14 cellular contexts compared by ENCODE assay signal in the genomic region with DNA sequence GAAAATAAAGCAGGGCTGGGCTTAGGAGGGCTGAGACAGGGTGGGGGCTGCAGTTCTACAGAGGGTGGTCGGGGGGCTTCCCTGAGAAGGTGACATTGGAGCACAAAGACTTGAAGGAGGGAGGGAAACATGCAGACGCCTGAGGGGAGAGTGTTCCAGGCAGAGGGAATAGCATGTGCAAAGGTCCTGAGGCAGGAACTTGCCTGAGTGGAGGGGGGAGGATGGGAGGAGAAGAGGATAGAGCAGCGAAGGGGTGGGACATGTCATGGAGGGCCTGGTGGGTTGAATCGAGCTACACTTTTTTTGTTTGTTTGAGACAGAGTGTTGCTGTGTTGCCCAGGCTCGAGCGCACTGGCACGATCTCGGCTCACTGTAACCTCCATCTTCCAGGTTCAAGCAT. TPM values are rescaled to one million over a fixed set of nuclear protein-coding genes. Genes with fewer than 3 reads are reported as not detected.
DNase-seq lines count a peak whose midpoint lies in the region; ATAC-seq and TF ChIP-seq lines count a peak whose summit lies in the region.
"Had no signal": no experiment of that assay in that cellular context is flagged by ENCODE, and none has a peak within 500 bp of the region (broad histone marks: within the 10 kb centered on the region; RNA-seq: fewer than 3 reads in every experiment).

No MANE protein-coding gene starts in this region.

- H3K27me3 ChIP-seq in BLaER1 (no peaks in the 10 kb centered on the region), DND-41 (ENCODE audit: insufficient read depth, low read length, poor library complexity) (no peaks in the 10 kb centered on the region), right cardiac atrium (ENCODE audit: control insufficient read depth, insufficient read depth) (no peaks in the 10 kb centered on the region)
- H3K27me3 ChIP-seq in naive thymus-derived CD4-positive, alpha-beta T cell (ENCODE audit: control insufficient read depth in 2 of 2, insufficient read depth in 2 of 2, low read length in 2 of 2): no peaks in the 10 kb centered on the region
- H3K27me3 ChIP-seq: BE2C had no signal

- H3K36me3 ChIP-seq in BLaER1: no peaks in the 10 kb centered on the region
- H3K36me3 ChIP-seq in DND-41 (ENCODE audit: insufficient read depth, low read length): no peaks in the 10 kb centered on the region
- H3K36me3 ChIP-seq in naive thymus-derived CD4-positive, alpha-beta T cell (ENCODE audit: control insufficient read depth in 2 of 3, insufficient read depth in 3 of 3, low read length in 3 of 3): no peaks in the 10 kb centered on the region
- H3K36me3 ChIP-seq: BE2C had no signal

- H3K27ac ChIP-seq in BLaER1 (peak overlapping the region; percentile 76), DND-41 (ENCODE audit: low read length) (peak overlapping the region; percentile 90), right cardiac atrium (ENCODE audit: low read length) (peak overlapping the region; percentile 63)
- no peak overlapping the region for H3K27ac ChIP-seq in naive thymus-derived CD4-positive, alpha-beta T cell (ENCODE audit: low read depth, low read length)
- H3K27ac ChIP-seq: RWPE1 had no signal

- H4K20me1 ChIP-seq in BLaER1 (no peaks in the 10 kb centered on the region), DND-41 (ENCODE audit: insufficient read depth, low read length) (no peaks in the 10 kb centered on the region)

- H3K9ac ChIP-seq in BLaER1 (peak overlapping the region; percentile 25; the same call in 1 of the 2 replicates), DND-41 (ENCODE audit: low read depth, low read length) (peak overlapping the region; percentile 31)

- peaks cover 0 to 3% (median 0%) of the 10 kb centered on the region in 11 donors for H3K9me3 Mint-ChIP-seq in naive thymus-derived CD4-positive, alpha-beta T cell
- H3K9me3 Mint-ChIP-seq in activated T-cell treated with anti-CD3 and anti-CD28 coated beads, Interleukin-2, amount 50 U/mL, for 72 hours: no peaks in the 10 kb centered on the region

- no peaks in the 10 kb centered on the region for H3K79me2 ChIP-seq in DND-41 (ENCODE audit: insufficient read depth, low read length)

- CTCF ChIA-PET in naive thymus-derived CD4-positive, alpha-beta T cell (lab: Charles Lee): no interaction called here

- no peak overlapping the region for H2AFZ ChIP-seq in DND-41 (ENCODE audit: low read depth, low read length)

- peaks cover 21% of the 10 kb centered on the region for H3K4me1 Mint-ChIP-seq in T-helper 17 cell
- H3K4me1 Mint-ChIP-seq in naive thymus-derived CD4-positive, alpha-beta T cell: peaks cover 5 to 22% (median 12%) of the 10 kb centered on the region in 7 donors
- H3K4me1 Mint-ChIP-seq in activated T-cell treated with anti-CD3 and anti-CD28 coated beads, Interleukin-2, amount 50 U/mL, for 72 hours (ENCODE audit: low read depth): peaks cover 18% of the 10 kb centered on the region

- H3K9me3 ChIP-seq in BLaER1: no peaks in the 10 kb centered on the region
- H3K9me3 ChIP-seq in DND-41 (ENCODE audit: insufficient read depth, low read length, severe bottlenecking): no peaks in the 10 kb centered on the region
- no peaks in the 10 kb centered on the region for H3K9me3 ChIP-seq in T-helper 17 cell (ENCODE audit: control insufficient read depth, low read length, poor library complexity, severe bottlenecking)
- H3K9me3 ChIP-seq in right cardiac atrium (ENCODE audit: control insufficient read depth, low read length): no peaks in the 10 kb centered on the region
- H3K9me3 ChIP-seq in naive thymus-derived CD4-positive, alpha-beta T cell (ENCODE audit: control insufficient read depth in 2 of 3, low read length in 3 of 3): no peaks in the 10 kb centered on the region
- H3K9me3 ChIP-seq: BE2C had no signal

- no peak for TF ChIP-seq CTCF in DND-41 (IDR thresholded peaks at IDR 0.05; ENCODE audit: borderline replicate concordance, extremely low read depth, low read length, poor library complexity, severe bottlenecking)

- peak overlapping the region; percentile 68 for H3K4me2 ChIP-seq in BLaER1
- H3K4me2 ChIP-seq in DND-41 (ENCODE audit: insufficient read depth, low read length): peak overlapping the region; percentile 53

- H3K27ac Mint-ChIP-seq in T-helper 17 cell: peak overlapping the region; percentile 85
- peak overlapping the region in 1 of 9 donors; percentile 45 for H3K27ac Mint-ChIP-seq in naive thymus-derived CD4-positive, alpha-beta T cell
- H3K27ac Mint-ChIP-seq in activated T-cell treated with anti-CD3 and anti-CD28 coated beads, Interleukin-2, amount 50 U/mL, for 72 hours: no peak overlapping the region

- H3K36me3 Mint-ChIP-seq in T-helper 17 cell (ENCODE audit: low read depth): no peaks in the 10 kb centered on the region
- no peaks in the 10 kb centered on the region for H3K36me3 Mint-ChIP-seq in naive thymus-derived CD4-positive, alpha-beta T cell
- no peaks in the 10 kb centered on the region for H3K36me3 Mint-ChIP-seq in activated T-cell treated with anti-CD3 and anti-CD28 coated beads, Interleukin-2, amount 50 U/mL, for 72 hours (ENCODE audit: insufficient read depth in 2 of 2)

- WGBS in right cardiac atrium: 91% methylated on average over 8 of the region's 8 CpGs

- peaks cover 20% of the 10 kb centered on the region for H3K27me3 Mint-ChIP-seq in T-helper 17 cell
- peaks cover 5 to 30% (median 8%) of the 10 kb centered on the region in 5 donors for H3K27me3 Mint-ChIP-seq in naive thymus-derived CD4-positive, alpha-beta T cell
- H3K27me3 Mint-ChIP-seq in activated T-cell treated with anti-CD3 and anti-CD28 coated beads, Interleukin-2, amount 50 U/mL, for 72 hours (ENCODE audit: low read depth): peaks cover 5% of the 10 kb centered on the region

- intact Hi-C loops in right cardiac atrium (cut with DNase I): no loop called here
- intact Hi-C loops in naive thymus-derived CD4-positive, alpha-beta T cell (cut with micrococcal nuclease): no loop called here

- no peak for ATAC-seq in DND-41 (ENCODE audit: insufficient read depth, low read depth)
- no peak for ATAC-seq in T-helper 17 cell
- no peak for ATAC-seq in right cardiac atrium
- ATAC-seq in naive thymus-derived CD4-positive, alpha-beta T cell: no peak
- no peak for ATAC-seq in activated T-cell treated with anti-CD3 and anti-CD28 coated beads, Interleukin-2, amount 50 U/mL, for 72 hours (replicated peaks in 1 of 2)

- H3K4me3 Mint-ChIP-seq in T-helper 17 cell: no peak overlapping the region
- H3K4me3 Mint-ChIP-seq in naive thymus-derived CD4-positive, alpha-beta T cell: peak overlapping the region in 1 of 10 donors; percentile 9
- no peak overlapping the region for H3K4me3 Mint-ChIP-seq in activated T-cell treated with anti-CD3 and anti-CD28 coated beads, Interleukin-2, amount 50 U/mL, for 72 hours

- DNase-seq in DND-41: peak; percentile 30
- no peak for DNase-seq in T-helper 17 cell
- DNase-seq in right cardiac atrium: no peak
- no peak for DNase-seq in naive thymus-derived CD4-positive, alpha-beta T cell
- DNase-seq in cerebellar cortex (ENCODE audit: low spot score): no peak
- no peak for DNase-seq in RKO (ENCODE audit: low spot score)
- no peak for DNase-seq in activated T-cell treated with anti-CD3 and anti-CD28 coated beads, Interleukin-2, amount 50 U/mL, for 72 hours
- DNase-seq: BE2C, EL, NCI-H1417 treated with DMSO at 0.1 percent for 48 hours, NCI-H2029 treated with DMSO at 0.1 percent for 48 hours, NCI-H524 had no signal

- H3K4me1 ChIP-seq in BLaER1 (peaks cover 89% of the 10 kb centered on the region), DND-41 (ENCODE audit: insufficient read depth, low read length) (peaks cover 28% of the 10 kb centered on the region), right cardiac atrium (ENCODE audit: control insufficient read depth, insufficient read depth, low read length) (no peaks in the 10 kb centered on the region)
- peaks cover 0 to 6% of the 10 kb centered on the region in 2 donors for H3K4me1 ChIP-seq in naive thymus-derived CD4-positive, alpha-beta T cell (ENCODE audit: control insufficient read depth in 2 of 2, insufficient read depth in 2 of 2, low read length in 2 of 2)

- POLR2A ChIA-PET in naive thymus-derived CD4-positive, alpha-beta T cell (lab: Charles Lee): no interaction called here

- H3K4me3 ChIP-seq in BLaER1 (no peak overlapping the region), DND-41 (ENCODE audit: low read depth in 1 of 2, low read length in 2 of 2) (peak overlapping the region in 1 of 2 experiments; percentile 29; a peak in 2 of 4 replicates), right cardiac atrium (ENCODE audit: low read length) (no peak overlapping the region)
- no peak overlapping the region for H3K4me3 ChIP-seq in naive thymus-derived CD4-positive, alpha-beta T cell (ENCODE audit: low read length)

RNA-seq across cellular contexts. Expression of gene GINS3, which starts 33.0 kb away (rescaled TPM):
- total RNA-seq in T-helper 17 cell: under 1 TPM; 0.77 to 0.86 TPM
- total RNA-seq in right cardiac atrium: 1 to 10 TPM; 6.3 to 8.0 (median 6.7) TPM
- polyA plus RNA-seq in right cardiac atrium: 6.5 TPM
- total RNA-seq in naive thymus-derived CD4-positive, alpha-beta T cell: 10 to 100 TPM in 1 of 5 experiments, 1 to 10 TPM in 3, under 1 TPM in 1; 0.66 to 13.3 (median 1.4) TPM
- polyA plus RNA-seq in naive thymus-derived CD4-positive, alpha-beta T cell: 1 to 10 TPM; 1.7 to 3.6 TPM
- 10 to 100 TPM; 18.1 to 23.9 TPM for total RNA-seq in activated T-cell treated with anti-CD3 and anti-CD28 coated beads, Interleukin-2, amount 50 U/mL, for 72 hours
